1 cellular context compared by ENCODE assay signal in genomic region chr3:121834734-121835709, GRCh38.
TF ChIP-seq lines count a peak whose summit lies in the region.

Gene EAF2, plus strand, starts transcription at chr3:121835209. Its CDS starts 77 bp downstream, at chr3:121835286.
Gene IQCB1, minus strand, starts transcription at chr3:121835060. Its CDS starts 6,100 bp downstream, at chr3:121828960.

TF ChIP-seq in HepG2, 621 proteins besides CTCF, POLR2A, EP300 and RAD21 (continued from another document and continues in another):
- TF ChIP-seq ARID5B (CRISPR knock-in tag; IDR thresholded peaks at IDR 0.05) (peak; percentile 46; the same call in 1 of the 2 replicates), ZNF776 (CRISPR knock-in tag; IDR thresholded peaks at IDR 0.05) (0 out of 2 replicates have a peak, but pooled peaks have one; percentile 45), HOXD1 (CRISPR knock-in tag; IDR thresholded peaks at IDR 0.05) (peak; percentile 67; the same call in 1 of the 2 replicates), SNAPC5 (CRISPR knock-in tag; IDR thresholded peaks at IDR 0.05; ENCODE audit: borderline replicate concordance) (no peak), MAFG (CRISPR knock-in tag; IDR thresholded peaks at IDR 0.05) (no peak), MED13 (CRISPR knock-in tag; IDR thresholded peaks at IDR 0.05) (no peak), ZNF709 (CRISPR knock-in tag; IDR thresholded peaks at IDR 0.05) (peak; percentile 89; the same call in 1 of the 2 replicates), FOXC1 (CRISPR knock-in tag; IDR thresholded peaks at IDR 0.05; ENCODE audit: borderline replicate concordance) (peak; percentile 47; the same call in 1 of the 2 replicates), NR2C2 (CRISPR knock-in tag; IDR thresholded peaks at IDR 0.05; ENCODE audit: borderline replicate concordance) (peak; percentile 82), ZNF850 (CRISPR knock-in tag; conservative IDR thresholded peaks at IDR 0.05) (no peak), GTF3A (CRISPR knock-in tag; conservative IDR thresholded peaks at IDR 0.05) (no peak), ZNF800 (CRISPR knock-in tag; IDR thresholded peaks at IDR 0.05) (peak; percentile 58; the same call in 1 of the 2 replicates), ZIK1 (CRISPR knock-in tag; IDR thresholded peaks at IDR 0.05; ENCODE audit: borderline replicate concordance, low read depth) (peak; percentile 86), MAF1 (CRISPR knock-in tag; IDR thresholded peaks at IDR 0.05; ENCODE audit: borderline replicate concordance) (peak; percentile 63; the same call in 1 of the 2 replicates), ETV5 (CRISPR knock-in tag; IDR thresholded peaks at IDR 0.05; ENCODE audit: borderline replicate concordance) (peak; percentile 40), ZNF430 (CRISPR knock-in tag; IDR thresholded peaks at IDR 0.05) (peak; percentile 72), GATA4 (IDR thresholded peaks at IDR 0.05; ENCODE audit: borderline replicate concordance, low read depth) (0 out of 2 replicates have a peak, but pooled peaks have one; percentile 51), ZNF296 (CRISPR knock-in tag; conservative IDR thresholded peaks at IDR 0.05) (no peak), NFE2L2 (IDR thresholded peaks at IDR 0.05; ENCODE audit: low read length) (no peak), KAT8 (CRISPR knock-in tag; IDR thresholded peaks at IDR 0.05) (peak; percentile 83; the same call in 1 of the 2 replicates), SPEN (CRISPR knock-in tag; IDR thresholded peaks at IDR 0.05; ENCODE audit: low read depth) (peak; percentile 72), SMAD3 (CRISPR knock-in tag; IDR thresholded peaks at IDR 0.05) (peak; percentile 19; the same call in 1 of the 2 replicates), SMARCE1 (IDR thresholded peaks at IDR 0.05; ENCODE audit: borderline replicate concordance) (no peak), SIN3A (IDR thresholded peaks at IDR 0.05; ENCODE audit: borderline replicate concordance, low read depth, low read length) (0 out of 2 replicates have a peak, but pooled peaks have one; percentile 54), NFYC (CRISPR knock-in tag; IDR thresholded peaks at IDR 0.05) (peak; percentile 82), ZMAT3 (CRISPR knock-in tag; conservative IDR thresholded peaks at IDR 0.05) (peak; percentile 68; the same call in 1 of the 2 replicates), ZNF781 (CRISPR knock-in tag; IDR thresholded peaks at IDR 0.05; ENCODE audit: borderline replicate concordance, not compliant biosample characterization) (no peak), ZSCAN25 (CRISPR knock-in tag; IDR thresholded peaks at IDR 0.05) (peak; percentile 51; the same call in 1 of the 2 replicates), HMG20B (CRISPR knock-in tag; conservative IDR thresholded peaks at IDR 0.05) (no peak)
- TF ChIP-seq, protein P1, sequence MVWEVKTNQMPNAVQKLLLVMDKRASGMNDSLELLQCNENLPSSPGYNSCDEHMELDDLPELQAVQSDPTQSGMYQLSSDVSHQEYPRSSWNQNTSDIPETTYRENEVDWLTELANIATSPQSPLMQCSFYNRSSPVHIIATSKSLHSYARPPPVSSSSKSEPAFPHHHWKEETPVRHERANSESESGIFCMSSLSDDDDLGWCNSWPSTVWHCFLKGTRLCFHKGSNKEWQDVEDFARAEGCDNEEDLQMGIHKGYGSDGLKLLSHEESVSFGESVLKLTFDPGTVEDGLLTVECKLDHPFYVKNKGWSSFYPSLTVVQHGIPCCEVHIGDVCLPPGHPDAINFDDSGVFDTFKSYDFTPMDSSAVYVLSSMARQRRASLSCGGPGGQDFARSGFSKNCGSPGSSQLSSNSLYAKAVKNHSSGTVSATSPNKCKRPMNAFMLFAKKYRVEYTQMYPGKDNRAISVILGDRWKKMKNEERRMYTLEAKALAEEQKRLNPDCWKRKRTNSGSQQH (CRISPR knock-in tag; IDR thresholded peaks at IDR 0.05; ENCODE audit: low read depth) = peak; percentile 78
- TF ChIP-seq, protein P2, sequence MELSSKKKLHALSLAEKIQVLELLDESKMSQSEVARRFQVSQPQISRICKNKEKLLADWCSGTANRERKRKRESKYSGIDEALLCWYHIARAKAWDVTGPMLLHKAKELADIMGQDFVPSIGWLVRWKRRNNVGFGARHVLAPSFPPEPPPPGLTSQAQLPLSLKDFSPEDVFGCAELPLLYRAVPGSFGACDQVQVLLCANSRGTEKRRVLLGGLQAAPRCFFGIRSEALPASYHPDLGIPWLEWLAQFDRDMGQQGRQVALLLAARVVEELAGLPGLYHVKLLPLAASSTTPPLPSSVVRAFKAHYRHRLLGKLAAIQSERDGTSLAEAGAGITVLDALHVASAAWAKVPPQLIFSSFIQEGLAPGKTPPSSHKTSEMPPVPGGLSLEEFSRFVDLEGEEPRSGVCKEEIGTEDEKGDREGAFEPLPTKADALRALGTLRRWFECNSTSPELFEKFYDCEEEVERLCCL (CRISPR knock-in tag; IDR thresholded peaks at IDR 0.05; ENCODE audit: borderline replicate concordance) = peak; percentile 76; the same call in 1 of the 2 replicates
- TF ChIP-seq, protein P3, sequence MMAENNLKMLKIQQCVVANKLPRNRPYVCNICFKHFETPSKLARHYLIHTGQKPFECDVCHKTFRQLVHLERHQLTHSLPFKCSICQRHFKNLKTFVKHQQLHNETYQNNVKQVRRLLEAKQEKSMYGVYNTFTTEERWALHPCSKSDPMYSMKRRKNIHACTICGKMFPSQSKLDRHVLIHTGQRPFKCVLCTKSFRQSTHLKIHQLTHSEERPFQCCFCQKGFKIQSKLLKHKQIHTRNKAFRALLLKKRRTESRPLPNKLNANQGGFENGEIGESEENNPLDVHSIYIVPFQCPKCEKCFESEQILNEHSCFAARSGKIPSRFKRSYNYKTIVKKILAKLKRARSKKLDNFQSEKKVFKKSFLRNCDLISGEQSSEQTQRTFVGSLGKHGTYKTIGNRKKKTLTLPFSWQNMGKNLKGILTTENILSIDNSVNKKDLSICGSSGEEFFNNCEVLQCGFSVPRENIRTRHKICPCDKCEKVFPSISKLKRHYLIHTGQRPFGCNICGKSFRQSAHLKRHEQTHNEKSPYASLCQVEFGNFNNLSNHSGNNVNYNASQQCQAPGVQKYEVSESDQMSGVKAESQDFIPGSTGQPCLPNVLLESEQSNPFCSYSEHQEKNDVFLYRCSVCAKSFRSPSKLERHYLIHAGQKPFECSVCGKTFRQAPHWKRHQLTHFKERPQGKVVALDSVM (CRISPR knock-in tag; IDR thresholded peaks at IDR 0.05) = no peak
- TF ChIP-seq, protein P4, sequence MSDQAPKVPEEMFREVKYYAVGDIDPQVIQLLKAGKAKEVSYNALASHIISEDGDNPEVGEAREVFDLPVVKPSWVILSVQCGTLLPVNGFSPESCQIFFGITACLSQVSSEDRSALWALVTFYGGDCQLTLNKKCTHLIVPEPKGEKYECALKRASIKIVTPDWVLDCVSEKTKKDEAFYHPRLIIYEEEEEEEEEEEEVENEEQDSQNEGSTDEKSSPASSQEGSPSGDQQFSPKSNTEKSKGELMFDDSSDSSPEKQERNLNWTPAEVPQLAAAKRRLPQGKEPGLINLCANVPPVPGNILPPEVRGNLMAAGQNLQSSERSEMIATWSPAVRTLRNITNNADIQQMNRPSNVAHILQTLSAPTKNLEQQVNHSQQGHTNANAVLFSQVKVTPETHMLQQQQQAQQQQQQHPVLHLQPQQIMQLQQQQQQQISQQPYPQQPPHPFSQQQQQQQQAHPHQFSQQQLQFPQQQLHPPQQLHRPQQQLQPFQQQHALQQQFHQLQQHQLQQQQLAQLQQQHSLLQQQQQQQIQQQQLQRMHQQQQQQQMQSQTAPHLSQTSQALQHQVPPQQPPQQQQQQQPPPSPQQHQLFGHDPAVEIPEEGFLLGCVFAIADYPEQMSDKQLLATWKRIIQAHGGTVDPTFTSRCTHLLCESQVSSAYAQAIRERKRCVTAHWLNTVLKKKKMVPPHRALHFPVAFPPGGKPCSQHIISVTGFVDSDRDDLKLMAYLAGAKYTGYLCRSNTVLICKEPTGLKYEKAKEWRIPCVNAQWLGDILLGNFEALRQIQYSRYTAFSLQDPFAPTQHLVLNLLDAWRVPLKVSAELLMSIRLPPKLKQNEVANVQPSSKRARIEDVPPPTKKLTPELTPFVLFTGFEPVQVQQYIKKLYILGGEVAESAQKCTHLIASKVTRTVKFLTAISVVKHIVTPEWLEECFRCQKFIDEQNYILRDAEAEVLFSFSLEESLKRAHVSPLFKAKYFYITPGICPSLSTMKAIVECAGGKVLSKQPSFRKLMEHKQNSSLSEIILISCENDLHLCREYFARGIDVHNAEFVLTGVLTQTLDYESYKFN (CRISPR knock-in tag; conservative IDR thresholded peaks at IDR 0.05) = peak; percentile 40
- TF ChIP-seq, protein P5, sequence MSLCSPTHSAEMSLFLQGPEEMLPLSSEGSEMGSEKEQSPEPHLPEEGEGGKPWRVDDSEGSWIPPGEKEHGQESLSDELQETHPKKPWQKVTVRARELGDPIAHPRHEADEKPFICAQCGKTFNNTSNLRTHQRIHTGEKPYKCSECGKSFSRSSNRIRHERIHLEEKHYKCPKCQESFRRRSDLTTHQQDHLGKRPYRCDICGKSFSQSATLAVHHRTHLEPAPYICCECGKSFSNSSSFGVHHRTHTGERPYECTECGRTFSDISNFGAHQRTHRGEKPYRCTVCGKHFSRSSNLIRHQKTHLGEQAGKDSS (CRISPR knock-in tag; IDR thresholded peaks at IDR 0.05; ENCODE audit: borderline replicate concordance, low read depth) = 0 out of 2 replicates have a peak, but pooled peaks have one; percentile 48
- TF ChIP-seq, protein P6, sequence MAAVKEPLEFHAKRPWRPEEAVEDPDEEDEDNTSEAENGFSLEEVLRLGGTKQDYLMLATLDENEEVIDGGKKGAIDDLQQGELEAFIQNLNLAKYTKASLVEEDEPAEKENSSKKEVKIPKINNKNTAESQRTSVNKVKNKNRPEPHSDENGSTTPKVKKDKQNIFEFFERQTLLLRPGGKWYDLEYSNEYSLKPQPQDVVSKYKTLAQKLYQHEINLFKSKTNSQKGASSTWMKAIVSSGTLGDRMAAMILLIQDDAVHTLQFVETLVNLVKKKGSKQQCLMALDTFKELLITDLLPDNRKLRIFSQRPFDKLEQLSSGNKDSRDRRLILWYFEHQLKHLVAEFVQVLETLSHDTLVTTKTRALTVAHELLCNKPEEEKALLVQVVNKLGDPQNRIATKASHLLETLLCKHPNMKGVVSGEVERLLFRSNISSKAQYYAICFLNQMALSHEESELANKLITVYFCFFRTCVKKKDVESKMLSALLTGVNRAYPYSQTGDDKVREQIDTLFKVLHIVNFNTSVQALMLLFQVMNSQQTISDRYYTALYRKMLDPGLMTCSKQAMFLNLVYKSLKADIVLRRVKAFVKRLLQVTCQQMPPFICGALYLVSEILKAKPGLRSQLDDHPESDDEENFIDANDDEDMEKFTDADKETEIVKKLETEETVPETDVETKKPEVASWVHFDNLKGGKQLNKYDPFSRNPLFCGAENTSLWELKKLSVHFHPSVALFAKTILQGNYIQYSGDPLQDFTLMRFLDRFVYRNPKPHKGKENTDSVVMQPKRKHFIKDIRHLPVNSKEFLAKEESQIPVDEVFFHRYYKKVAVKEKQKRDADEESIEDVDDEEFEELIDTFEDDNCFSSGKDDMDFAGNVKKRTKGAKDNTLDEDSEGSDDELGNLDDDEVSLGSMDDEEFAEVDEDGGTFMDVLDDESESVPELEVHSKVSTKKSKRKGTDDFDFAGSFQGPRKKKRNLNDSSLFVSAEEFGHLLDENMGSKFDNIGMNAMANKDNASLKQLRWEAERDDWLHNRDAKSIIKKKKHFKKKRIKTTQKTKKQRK (IDR thresholded peaks at IDR 0.05; ENCODE audit: low read length) = no peak
- TF ChIP-seq, protein P7, sequence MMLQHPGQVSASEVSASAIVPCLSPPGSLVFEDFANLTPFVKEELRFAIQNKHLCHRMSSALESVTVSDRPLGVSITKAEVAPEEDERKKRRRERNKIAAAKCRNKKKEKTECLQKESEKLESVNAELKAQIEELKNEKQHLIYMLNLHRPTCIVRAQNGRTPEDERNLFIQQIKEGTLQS (CRISPR knock-in tag; IDR thresholded peaks at IDR 0.05) = no peak
- TF ChIP-seq, protein P8, sequence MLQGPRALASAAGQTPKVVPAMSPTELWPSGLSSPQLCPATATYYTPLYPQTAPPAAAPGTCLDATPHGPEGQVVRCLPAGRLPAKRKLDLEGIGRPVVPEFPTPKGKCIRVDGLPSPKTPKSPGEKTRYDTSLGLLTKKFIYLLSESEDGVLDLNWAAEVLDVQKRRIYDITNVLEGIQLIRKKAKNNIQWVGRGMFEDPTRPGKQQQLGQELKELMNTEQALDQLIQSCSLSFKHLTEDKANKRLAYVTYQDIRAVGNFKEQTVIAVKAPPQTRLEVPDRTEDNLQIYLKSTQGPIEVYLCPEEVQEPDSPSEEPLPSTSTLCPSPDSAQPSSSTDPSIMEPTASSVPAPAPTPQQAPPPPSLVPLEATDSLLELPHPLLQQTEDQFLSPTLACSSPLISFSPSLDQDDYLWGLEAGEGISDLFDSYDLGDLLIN (CRISPR knock-in tag; IDR thresholded peaks at IDR 0.05; ENCODE audit: borderline replicate concordance) = 0 out of 2 replicates have a peak, but pooled peaks have one; percentile 52
